28 cellular contexts compared by ENCODE assay signal in the genomic region with DNA sequence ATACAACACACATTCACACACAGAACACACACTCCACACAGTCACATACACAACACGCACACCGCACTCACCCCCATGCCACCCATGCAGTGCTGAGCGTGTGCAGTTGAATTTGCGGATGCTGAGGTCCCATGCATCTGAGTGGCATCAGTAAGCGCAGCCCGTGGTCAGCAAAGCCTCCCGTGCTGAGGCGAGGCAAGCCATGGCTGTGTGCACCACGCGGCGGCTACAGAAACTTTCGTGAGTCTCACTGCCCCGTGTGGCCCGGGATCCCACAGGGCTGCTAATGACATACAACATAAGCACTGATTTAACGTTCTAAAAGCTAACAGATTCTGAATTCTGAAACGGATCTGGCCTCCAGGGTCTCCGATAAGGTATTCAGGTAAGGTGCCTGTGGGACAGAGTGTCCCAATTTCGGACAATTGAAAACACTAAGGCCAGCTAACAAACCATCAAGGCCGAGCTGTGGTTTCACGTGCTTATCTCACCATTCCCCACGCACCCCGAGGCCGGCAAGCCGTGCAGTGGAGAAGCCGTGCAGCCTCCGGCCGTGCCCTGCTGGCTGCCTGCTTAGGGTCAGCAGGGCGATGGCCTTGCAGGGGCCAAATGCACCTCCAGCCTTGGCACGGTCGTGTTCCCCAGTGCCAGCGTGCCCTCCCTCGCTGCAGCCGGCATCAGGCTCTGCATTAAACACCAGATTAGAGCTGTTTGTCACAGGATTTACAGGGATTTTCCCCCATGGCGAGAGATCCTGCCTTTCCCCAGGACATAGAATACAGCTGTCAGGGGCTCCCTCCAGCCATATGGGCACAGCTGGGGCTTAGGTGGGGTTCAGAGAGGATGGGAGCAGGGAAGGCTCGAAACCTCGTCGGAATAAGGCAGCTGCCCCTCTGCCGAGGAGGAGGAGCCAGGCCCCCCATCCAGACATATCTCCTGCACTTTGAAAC.
DNase-seq lines count a peak whose midpoint lies in the region; ATAC-seq and TF ChIP-seq lines count a peak whose summit lies in the region.
"Had no signal": no experiment of that assay in that cellular context is flagged by ENCODE, and none has a peak within 500 bp of the region (broad histone marks: within the 10 kb centered on the region; RNA-seq: fewer than 3 reads in every experiment).

No MANE protein-coding gene starts in this region.

- no peaks in the 10 kb centered on the region for H3K36me3 ChIP-seq in SJCRH30
- H3K36me3 ChIP-seq in thoracic aorta, result no peaks in the 10 kb centered on the region
- H3K36me3 ChIP-seq: gastrocnemius medialis, left lung, upper lobe of right lung had no signal

- H3K4me1 ChIP-seq in SJCRH30, result peaks cover 21% of the 10 kb centered on the region
- peaks cover 20 to 46% of the 10 kb centered on the region in 2 donors for H3K4me1 ChIP-seq in thoracic aorta (ENCODE audit: control insufficient read depth in 1 of 2, low read depth in 2 of 2)
- H3K4me1 ChIP-seq: gastrocnemius medialis, left lung had no signal

- H3K4me3 ChIP-seq in SJCRH30 (no peak overlapping the region), fibroblast of villous mesenchyme (ENCODE audit: low read depth, low read length) (no peak overlapping the region), thoracic aorta (no peak overlapping the region)
- H3K4me3 ChIP-seq: gastrocnemius medialis, left lung, SK-N-MC, upper lobe of right lung had no signal

- TF ChIP-seq CTCF in fibroblast of villous mesenchyme (IDR thresholded peaks at IDR 0.05; ENCODE audit: insufficient read depth, low read depth, low read length) (no peak), thoracic aorta (IDR thresholded peaks at IDR 0.05) (no peak)

- H3K27me3 ChIP-seq in SJCRH30, result no peaks in the 10 kb centered on the region
- H3K27me3 ChIP-seq in thoracic aorta (replicated peaks; ENCODE audit: insufficient read depth), result no peaks in the 10 kb centered on the region

- no peaks in the 10 kb centered on the region for H3K9me3 ChIP-seq in SJCRH30 (replicated peaks)
- no peaks in the 10 kb centered on the region for H3K9me3 ChIP-seq in thoracic aorta
- H3K9me3 ChIP-seq: gastrocnemius medialis, upper lobe of right lung had no signal

- H3K27ac ChIP-seq in SJCRH30 (no peak overlapping the region), thoracic aorta (peak overlapping the region; percentile 89 to 92)
- H3K27ac ChIP-seq: C4-2B, gastrocnemius medialis, left lung, SK-N-MC, upper lobe of right lung had no signal

- DNase-seq in SJCRH30 (peak; percentile 54 to 71), fibroblast of villous mesenchyme (ENCODE audit: low read depth) (peak; percentile 23), mesenteric fat pad (ENCODE audit: low spot score) (peak; percentile 76), thoracic aorta (ENCODE audit: low spot score) (no peak), HK-2 (ENCODE audit: unreplicated experiment) (no peak), iPS-NIHi7 (ENCODE audit: extremely low spot score) (no peak)
- DNase-seq: activated CD4-positive, alpha-beta T cell treated with anti-CD3 and anti-CD28 coated beads for 36 hours; activated effector memory CD4-positive, alpha-beta T cell treated with anti-CD3 and anti-CD28 coated beads, Interleukin-2, amount 50 U/mL, for 16 hours; activated naive CD8-positive, alpha-beta T cell treated with anti-CD3 and anti-CD28 coated beads, Interleukin-2, amount 10 ng/mL, durations not matched to agents 7 days and 5 days; activated T-cell treated with anti-CD3 and anti-CD28 coated beads for 4 hours; DND-41; gastrocnemius medialis; left lung; midbrain; naive thymus-derived CD4-positive, alpha-beta T cell; NCI-H1092 treated with DMSO at 0.1 percent for 48 hours; NCI-H187 treated with DMSO at 0.1 percent for 48 hours; NCI-H69; RPMI8226; stimulated activated CD4-positive, alpha-beta T cell treated with anti-CD3 and anti-CD28 coated beads, Interleukin-12 subunit alpha, Interleukin-12 subunit beta, amount 100 ng/mL, for 4 hours; stimulated activated CD4-positive, alpha-beta T cell treated with anti-CD3 and anti-CD28 coated beads, Interleukin-4, amount 100 ng/mL, for 24 hours; T-helper 2 cell; upper lobe of right lung had no signal

- ATAC-seq in thoracic aorta (ENCODE audit: insufficient number of reproducible peaks, low FRiP score, low read depth) (no peak), HG03457 (IDR thresholded peaks at IDR 0.05; ENCODE audit: unreplicated experiment) (no peak)
- ATAC-seq: activated CD4-positive, alpha-beta T cell treated with anti-CD3 and anti-CD28 coated beads for 36 hours; gastrocnemius medialis; HCT116; left lung; naive thymus-derived CD4-positive, alpha-beta T cell; stimulated activated effector memory CD8-positive, alpha-beta T cell treated with anti-CD3 and anti-CD28 coated beads, Interleukin-12 subunit alpha, Interleukin-12 subunit beta, amount 100 ng/mL, for 72 hours; upper lobe of right lung had no signal

Comparison
In these comparisons a context has a peak if more than half of its experiments do, and no peak if none do; other contexts are left out.
1. DNase-seq: peak in SJCRH30 (2 of 2), fibroblast of villous mesenchyme (single experiment) and mesenteric fat pad (single experiment); none in thoracic aorta (single experiment), HK-2 (single experiment) and iPS-NIHi7 (single experiment).